Comparison of ENCODE assay signal across 15 cellular contexts in genomic region chr1:40003156-40004093, GRCh38. TPM values are rescaled to one million over a fixed set of nuclear protein-coding genes. Genes with fewer than 3 reads are reported as not detected.
DNase-seq lines count a peak whose midpoint lies in the region; ATAC-seq, FAIRE-seq and TF ChIP-seq lines count a peak whose summit lies in the region.
"Had no signal": no experiment of that assay in that cellular context is flagged by ENCODE, and none has a peak within 500 bp of the region (broad histone marks: within the 10 kb centered on the region; RNA-seq: fewer than 3 reads in every experiment).

No MANE protein-coding gene starts in this region.

- peaks cover 3% of the 10 kb centered on the region; the same call in 2 of the 3 replicates for H3K36me3 Mint-ChIP-seq in GM23338 (ENCODE audit: low read depth)
- H3K36me3 Mint-ChIP-seq: naive thymus-derived CD4-positive, alpha-beta T cell had no signal

- intact Hi-C loops in gastrocnemius medialis (cut with DNase I; ENCODE audit: low total_unique reads): no loop called here

- no peak overlapping the region for H3K27ac Mint-ChIP-seq in GM23338
- H3K27ac Mint-ChIP-seq: H9; naive thymus-derived CD4-positive, alpha-beta T cell had no signal

- H3K4me3 ChIP-seq in GM23338: no peak overlapping the region
- H3K4me3 ChIP-seq in small intestine (ENCODE audit: low read depth in 1 of 2, low read length in 2 of 2): no peak overlapping the region
- no peak overlapping the region for H3K4me3 ChIP-seq in gastrocnemius medialis
- H3K4me3 ChIP-seq: dorsolateral prefrontal cortex, sigmoid colon, testis had no signal

- H3K27me3 Mint-ChIP-seq in GM23338 (ENCODE audit: insufficient read depth, low read depth, poor library complexity): no peaks in the 10 kb centered on the region

- no peaks in the 10 kb centered on the region for H3K79me2 ChIP-seq in GM23338 (replicated peaks; ENCODE audit: insufficient read depth)

- H3K4me1 Mint-ChIP-seq in GM23338: peaks cover 11% of the 10 kb centered on the region; the same call in 2 of the 3 replicates

- in situ Hi-C loops in gastrocnemius medialis (cut with MboI; ENCODE audit: low sequenced_read_pairs in 4 of 4): no loop called here

- no peak for TF ChIP-seq POLR2A in gastrocnemius medialis (IDR thresholded peaks at IDR 0.05)

- H4K20me1 ChIP-seq in GM23338 (replicated peaks; ENCODE audit: insufficient read depth): no peaks in the 10 kb centered on the region

- no peak for DNase-seq in GM23338 (ENCODE audit: low spot score)
- peak; percentile 83 for DNase-seq in MV-4-11 (lab: John Stamatoyannopoulos, UW)
- DNase-seq in small intestine: peak; percentile 20
- DNase-seq in HCEC 1CT: no peak
- no peak for DNase-seq in gastrocnemius medialis
- DNase-seq: activated T-cell treated with anti-CD3 and anti-CD28 coated beads for 4 hours; DMS 273 treated with DMSO at 0.1 percent for 48 hours; dorsolateral prefrontal cortex; H9; naive thymus-derived CD4-positive, alpha-beta T cell; NCI-H2227 treated with DMSO at 0.1 percent for 48 hours; sigmoid colon; testis had no signal

- peaks cover 5% of the 10 kb centered on the region; the same call in 2 of the 3 replicates for H3K9me3 Mint-ChIP-seq in GM23338

- H3K36me3 ChIP-seq in GM23338 (ENCODE audit: insufficient read depth): no peaks in the 10 kb centered on the region
- no peaks in the 10 kb centered on the region for H3K36me3 ChIP-seq in small intestine (ENCODE audit: control insufficient read depth in 2 of 2, insufficient read depth in 2 of 2, low read length in 2 of 2)
- H3K36me3 ChIP-seq in gastrocnemius medialis: no peaks in the 10 kb centered on the region
- H3K36me3 ChIP-seq: sigmoid colon had no signal

- ATAC-seq in GM18867 (IDR thresholded peaks at IDR 0.05; ENCODE audit: unreplicated experiment) (peak; percentile 78), GM23338 (no peak), HG03025 (IDR thresholded peaks at IDR 0.05; ENCODE audit: low FRiP score, unreplicated experiment) (no peak), gastrocnemius medialis (no peak)
- ATAC-seq: naive thymus-derived CD4-positive, alpha-beta T cell had no signal

- no peaks in the 10 kb centered on the region for H3K9me3 ChIP-seq in small intestine (ENCODE audit: control insufficient read depth, low read depth)
- no peaks in the 10 kb centered on the region for H3K9me3 ChIP-seq in gastrocnemius medialis
- H3K9me3 ChIP-seq: sigmoid colon, testis had no signal

- H3K27me3 ChIP-seq in GM23338 (ENCODE audit: insufficient read depth): no peaks in the 10 kb centered on the region
- no peaks in the 10 kb centered on the region for H3K27me3 ChIP-seq in small intestine (ENCODE audit: control insufficient read depth in 2 of 2, insufficient read depth in 2 of 2, low read length in 2 of 2)
- peaks cover 0 to 2% (median 0%) of the 10 kb centered on the region in 3 donors for H3K27me3 ChIP-seq in gastrocnemius medialis
- H3K27me3 ChIP-seq: dorsolateral prefrontal cortex, sigmoid colon, testis had no signal

- no peak for FAIRE-seq in small intestine (lab: Jason Lieb, UNC)

- H2AFZ ChIP-seq in GM23338: no peak overlapping the region

- H3K27ac ChIP-seq in GM23338 (ENCODE audit: low read depth): 0 out of 2 replicates have a peak overlapping the region, but pooled peaks have one; percentile 12
- H3K27ac ChIP-seq in small intestine (ENCODE audit: low read depth in 1 of 2, low read length in 1 of 2): no peak overlapping the region
- H3K27ac ChIP-seq in gastrocnemius medialis: no peak overlapping the region
- H3K27ac ChIP-seq: sigmoid colon, testis had no signal

- no peaks in the 10 kb centered on the region for H3K4me1 ChIP-seq in GM23338 (ENCODE audit: insufficient read depth)
- H3K4me1 ChIP-seq in small intestine (ENCODE audit: control insufficient read depth in 2 of 2, insufficient read depth in 1 of 2, low read depth in 1 of 2, low read length in 1 of 2): no peaks in the 10 kb centered on the region
- H3K4me1 ChIP-seq in gastrocnemius medialis: no peaks in the 10 kb centered on the region
- H3K4me1 ChIP-seq: sigmoid colon, testis had no signal

- no peak overlapping the region for H3K4me3 Mint-ChIP-seq in GM23338
- H3K4me3 Mint-ChIP-seq: H9; naive thymus-derived CD4-positive, alpha-beta T cell had no signal

- H3F3A ChIP-seq in GM23338 (replicated peaks; ENCODE audit: low read depth): no peaks in the 10 kb centered on the region

- 69 to 80% (median 71%) methylated on average over 10 of the region's 10 CpGs for WGBS in small intestine, 3 donors

- TF ChIP-seq CTCF in GM23338 (conservative IDR thresholded peaks at IDR 0.05; ENCODE audit: low read depth in 2 of 2) (no peak), gastrocnemius medialis (IDR thresholded peaks at IDR 0.05 in 4 of 5, conservative IDR thresholded peaks at IDR 0.05 in 1 of 5) (no peak)

- H3K9me2 ChIP-seq in GM23338 (ENCODE audit: insufficient read depth): peaks cover 4% of the 10 kb centered on the region; the same call in 1 of the 2 replicates

- H3K4me2 ChIP-seq in GM23338: no peak overlapping the region

TF ChIP-seq in GM23338, 12 proteins besides CTCF, POLR2A, EP300 and RAD21 (continues in another document):
- TF ChIP-seq ETS1 (IDR thresholded peaks at IDR 0.05) (no peak), ZNF114 (CRISPR knock-in tag; IDR thresholded peaks at IDR 0.05) (no peak), EZH2 (IDR thresholded peaks at IDR 0.05; ENCODE audit: low read depth, unreplicated experiment) (no peak), ZNF331 (CRISPR knock-in tag; IDR thresholded peaks at IDR 0.05; ENCODE audit: low read depth) (no peak), EZH2phosphoT487 (IDR thresholded peaks at IDR 0.05; ENCODE audit: unreplicated experiment) (no peak), JUNB (IDR thresholded peaks at IDR 0.05; ENCODE audit: unreplicated experiment) (no peak), NANOG (IDR thresholded peaks at IDR 0.05; ENCODE audit: borderline replicate concordance) (no peak), POLR2AphosphoS5 (IDR thresholded peaks at IDR 0.05; ENCODE audit: low read depth) (no peak)
- TF ChIP-seq, protein P1, sequence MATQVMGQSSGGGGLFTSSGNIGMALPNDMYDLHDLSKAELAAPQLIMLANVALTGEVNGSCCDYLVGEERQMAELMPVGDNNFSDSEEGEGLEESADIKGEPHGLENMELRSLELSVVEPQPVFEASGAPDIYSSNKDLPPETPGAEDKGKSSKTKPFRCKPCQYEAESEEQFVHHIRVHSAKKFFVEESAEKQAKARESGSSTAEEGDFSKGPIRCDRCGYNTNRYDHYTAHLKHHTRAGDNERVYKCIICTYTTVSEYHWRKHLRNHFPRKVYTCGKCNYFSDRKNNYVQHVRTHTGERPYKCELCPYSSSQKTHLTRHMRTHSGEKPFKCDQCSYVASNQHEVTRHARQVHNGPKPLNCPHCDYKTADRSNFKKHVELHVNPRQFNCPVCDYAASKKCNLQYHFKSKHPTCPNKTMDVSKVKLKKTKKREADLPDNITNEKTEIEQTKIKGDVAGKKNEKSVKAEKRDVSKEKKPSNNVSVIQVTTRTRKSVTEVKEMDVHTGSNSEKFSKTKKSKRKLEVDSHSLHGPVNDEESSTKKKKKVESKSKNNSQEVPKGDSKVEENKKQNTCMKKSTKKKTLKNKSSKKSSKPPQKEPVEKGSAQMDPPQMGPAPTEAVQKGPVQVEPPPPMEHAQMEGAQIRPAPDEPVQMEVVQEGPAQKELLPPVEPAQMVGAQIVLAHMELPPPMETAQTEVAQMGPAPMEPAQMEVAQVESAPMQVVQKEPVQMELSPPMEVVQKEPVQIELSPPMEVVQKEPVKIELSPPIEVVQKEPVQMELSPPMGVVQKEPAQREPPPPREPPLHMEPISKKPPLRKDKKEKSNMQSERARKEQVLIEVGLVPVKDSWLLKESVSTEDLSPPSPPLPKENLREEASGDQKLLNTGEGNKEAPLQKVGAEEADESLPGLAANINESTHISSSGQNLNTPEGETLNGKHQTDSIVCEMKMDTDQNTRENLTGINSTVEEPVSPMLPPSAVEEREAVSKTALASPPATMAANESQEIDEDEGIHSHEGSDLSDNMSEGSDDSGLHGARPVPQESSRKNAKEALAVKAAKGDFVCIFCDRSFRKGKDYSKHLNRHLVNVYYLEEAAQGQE (IDR thresholded peaks at IDR 0.05; ENCODE audit: unreplicated experiment): no peak

RNA-seq across cellular contexts. Expression of gene CAP1, which starts 37.1 kb away (rescaled TPM):
- 222 and 254 TPM in 2 replicates for total RNA-seq in GM23338 (2014; rRNA removed; shearing (Covaris generic))
- polyA plus RNA-seq in GM23338 (2016; fragmentation: Nextera tagmentation; extraction: Ambion mirVana): 109 and 133 TPM in 2 replicates
- polyA plus RNA-seq in small intestine: 100 to 1,000 TPM; 186 to 224 (median 195) TPM
- 10 to 100 TPM; 35.5 to 67.0 (median 48.7) TPM for total RNA-seq in gastrocnemius medialis

RNA-seq across cellular contexts. Expression of gene MFSD2A, which starts 48.5 kb away (rescaled TPM):
- 22.1 and 23.9 TPM in 2 replicates for total RNA-seq in GM23338 (2014; rRNA removed; shearing (Covaris generic))
- polyA plus RNA-seq in GM23338 (2016; fragmentation: Nextera tagmentation; extraction: Ambion mirVana): 16.1 and 17.9 TPM in 2 replicates
- polyA plus RNA-seq in small intestine: 10 to 100 TPM; 17.5 to 57.5 (median 45.9) TPM
- total RNA-seq in gastrocnemius medialis: 1 to 10 TPM in 2 of 4 donors, not detected in 2; 1.0 to 2.1 TPM

Comparison
In these comparisons a context has a peak if more than half of its experiments do, and no peak if none do; other contexts are left out.
1. DNase-seq: peak in MV-4-11 (single experiment) and small intestine (single experiment); none in GM23338 (single experiment), HCEC 1CT (single experiment) and gastrocnemius medialis (0 of 2).